In genomic region chr16:84111481-84111880, GRCh38 we compare ENCODE assay signal across 22 cellular contexts. TPM values are rescaled to one million over a fixed set of nuclear protein-coding genes. Genes with fewer than 3 reads are reported as not detected.
DNase-seq lines count a peak whose midpoint lies in the region; ATAC-seq lines count a peak whose summit lies in the region.
"Had no signal": no experiment of that assay in that cellular context is flagged by ENCODE, and none has a peak within 500 bp of the region (broad histone marks: within the 10 kb centered on the region; RNA-seq: fewer than 3 reads in every experiment).

No MANE protein-coding gene starts in this region.

- peaks cover 54% of the 10 kb centered on the region for H3K4me1 Mint-ChIP-seq in activated naive CD8-positive, alpha-beta T cell (ENCODE audit: low read depth)
- peaks cover 43% of the 10 kb centered on the region for H3K4me1 Mint-ChIP-seq in activated naive CD8-positive, alpha-beta T cell treated with anti-CD3 and anti-CD28 coated beads for 36 hours
- H3K4me1 Mint-ChIP-seq in IgD-negative memory B cell: peaks cover 14 to 35% (median 19%) of the 10 kb centered on the region in 3 donors
- peaks cover 11% of the 10 kb centered on the region for H3K4me1 Mint-ChIP-seq in activated T-helper 17 cell treated with anti-CD3 and anti-CD28 coated beads, Interleukin-2, amount 50 U/mL, for 72 hours
- peaks cover 48% of the 10 kb centered on the region for H3K4me1 Mint-ChIP-seq in stimulated activated memory B cell treated with anti-CD40 and anti-IgM and Interleukin-4, amounts not matched to agents 10 μg/mL and 1 μg/mL and 100 μg/mL, for 72 hours

- no peak for ATAC-seq in activated T-helper 17 cell treated with anti-CD3 and anti-CD28 coated beads, Interleukin-2, amount 50 U/mL, for 72 hours (replicated peaks)
- no peak for ATAC-seq in stimulated activated memory B cell treated with anti-CD40 and anti-IgM and Interleukin-4, amounts not matched to agents 10 μg/mL and 1 μg/mL and 100 μg/mL, for 72 hours
- ATAC-seq in HG03521 (IDR thresholded peaks at IDR 0.05; ENCODE audit: unreplicated experiment): no peak
- ATAC-seq: K562, Panc1 had no signal

- no peak overlapping the region for H3K4me3 Mint-ChIP-seq in activated naive CD8-positive, alpha-beta T cell
- no peak overlapping the region for H3K4me3 Mint-ChIP-seq in activated naive CD8-positive, alpha-beta T cell treated with anti-CD3 and anti-CD28 coated beads for 36 hours
- H3K4me3 Mint-ChIP-seq in IgD-negative memory B cell: peak overlapping the region in 3 of 4 donors; percentile 28 to 61 (median 41)
- peak overlapping the region; percentile 15 for H3K4me3 Mint-ChIP-seq in activated T-helper 17 cell treated with anti-CD3 and anti-CD28 coated beads, Interleukin-2, amount 50 U/mL, for 72 hours
- H3K4me3 Mint-ChIP-seq in stimulated activated memory B cell treated with anti-CD40 and anti-IgM and Interleukin-4, amounts not matched to agents 10 μg/mL and 1 μg/mL and 100 μg/mL, for 72 hours: no peak overlapping the region

- peak overlapping the region; percentile 77 for H3K27ac Mint-ChIP-seq in activated naive CD8-positive, alpha-beta T cell
- H3K27ac Mint-ChIP-seq in activated naive CD8-positive, alpha-beta T cell treated with anti-CD3 and anti-CD28 coated beads for 36 hours: no peak overlapping the region
- H3K27ac Mint-ChIP-seq in IgD-negative memory B cell: peak overlapping the region in 1 of 3 donors; percentile 32
- peak overlapping the region; percentile 69 for H3K27ac Mint-ChIP-seq in activated T-helper 17 cell treated with anti-CD3 and anti-CD28 coated beads, Interleukin-2, amount 50 U/mL, for 72 hours
- H3K27ac Mint-ChIP-seq in stimulated activated memory B cell treated with anti-CD40 and anti-IgM and Interleukin-4, amounts not matched to agents 10 μg/mL and 1 μg/mL and 100 μg/mL, for 72 hours: peak overlapping the region; percentile 37

- no peaks in the 10 kb centered on the region for H3K36me3 Mint-ChIP-seq in activated naive CD8-positive, alpha-beta T cell
- H3K36me3 Mint-ChIP-seq in activated naive CD8-positive, alpha-beta T cell treated with anti-CD3 and anti-CD28 coated beads for 36 hours: peaks cover 10% of the 10 kb centered on the region
- no peaks in the 10 kb centered on the region for H3K36me3 Mint-ChIP-seq in IgD-negative memory B cell
- H3K36me3 Mint-ChIP-seq in activated T-helper 17 cell treated with anti-CD3 and anti-CD28 coated beads, Interleukin-2, amount 50 U/mL, for 72 hours (ENCODE audit: low read depth): peaks cover 45% of the 10 kb centered on the region
- H3K36me3 Mint-ChIP-seq in stimulated activated memory B cell treated with anti-CD40 and anti-IgM and Interleukin-4, amounts not matched to agents 10 μg/mL and 1 μg/mL and 100 μg/mL, for 72 hours: peaks cover 18% of the 10 kb centered on the region

- H3K27me3 Mint-ChIP-seq in activated naive CD8-positive, alpha-beta T cell: no peaks in the 10 kb centered on the region
- no peaks in the 10 kb centered on the region for H3K27me3 Mint-ChIP-seq in activated naive CD8-positive, alpha-beta T cell treated with anti-CD3 and anti-CD28 coated beads for 36 hours
- no peaks in the 10 kb centered on the region for H3K27me3 Mint-ChIP-seq in IgD-negative memory B cell
- H3K27me3 Mint-ChIP-seq in activated T-helper 17 cell treated with anti-CD3 and anti-CD28 coated beads, Interleukin-2, amount 50 U/mL, for 72 hours: no peaks in the 10 kb centered on the region
- no peaks in the 10 kb centered on the region for H3K27me3 Mint-ChIP-seq in stimulated activated memory B cell treated with anti-CD40 and anti-IgM and Interleukin-4, amounts not matched to agents 10 μg/mL and 1 μg/mL and 100 μg/mL, for 72 hours
- H3K27me3 Mint-ChIP-seq: CD4-positive, CD25-positive, alpha-beta regulatory T cell had no signal

- no peak for DNase-seq in activated naive CD8-positive, alpha-beta T cell treated with anti-CD3 and anti-CD28 coated beads for 36 hours
- DNase-seq in amygdala (lab: John Stamatoyannopoulos, UW): no peak
- DNase-seq: Calu3; CD4-positive, CD25-positive, alpha-beta regulatory T cell; DMS79; NCI-H1105 treated with DMSO at 0.1 percent for 48 hours; NCI-H1930; NCI-H2171; NCI-H446 treated with DMSO at 0.1 percent for 48 hours; NCI-H748 treated with DMSO at 0.1 percent for 48 hours; Right ventricle myocardium superior had no signal

- H3K9me3 Mint-ChIP-seq in activated naive CD8-positive, alpha-beta T cell (ENCODE audit: low read depth): no peaks in the 10 kb centered on the region
- H3K9me3 Mint-ChIP-seq in activated naive CD8-positive, alpha-beta T cell treated with anti-CD3 and anti-CD28 coated beads for 36 hours: no peaks in the 10 kb centered on the region
- no peaks in the 10 kb centered on the region for H3K9me3 Mint-ChIP-seq in IgD-negative memory B cell
- no peaks in the 10 kb centered on the region for H3K9me3 Mint-ChIP-seq in activated T-helper 17 cell treated with anti-CD3 and anti-CD28 coated beads, Interleukin-2, amount 50 U/mL, for 72 hours
- H3K9me3 Mint-ChIP-seq in stimulated activated memory B cell treated with anti-CD40 and anti-IgM and Interleukin-4, amounts not matched to agents 10 μg/mL and 1 μg/mL and 100 μg/mL, for 72 hours: no peaks in the 10 kb centered on the region
- H3K9me3 Mint-ChIP-seq: CD4-positive, CD25-positive, alpha-beta regulatory T cell had no signal

RNA-seq across cellular contexts. Expression of gene MBTPS1, which starts 5.3 kb away (rescaled TPM):
- total RNA-seq in activated naive CD8-positive, alpha-beta T cell treated with anti-CD3 and anti-CD28 coated beads for 36 hours: 10 to 100 TPM; 29.6 to 30.2 TPM
- polyA plus RNA-seq in IgD-negative memory B cell: 52.2 TPM
- 10 to 100 TPM; 44.0 to 54.4 TPM for total RNA-seq in activated T-helper 17 cell treated with anti-CD3 and anti-CD28 coated beads, Interleukin-2, amount 50 U/mL, for 72 hours

RNA-seq across cellular contexts. Expression of gene HSDL1, which starts 33.5 kb away (rescaled TPM):
- total RNA-seq in activated naive CD8-positive, alpha-beta T cell treated with anti-CD3 and anti-CD28 coated beads for 36 hours: 10 to 100 TPM; 13.2 to 13.9 TPM
- 12.3 TPM for polyA plus RNA-seq in IgD-negative memory B cell
- total RNA-seq in activated T-helper 17 cell treated with anti-CD3 and anti-CD28 coated beads, Interleukin-2, amount 50 U/mL, for 72 hours: 10 to 100 TPM in 1 of 2 donors, 1 to 10 TPM in 1; 9.9 to 14.6 TPM

RNA-seq across cellular contexts. Expression of gene DNAAF1, which starts 33.6 kb away (rescaled TPM):
- total RNA-seq in activated naive CD8-positive, alpha-beta T cell treated with anti-CD3 and anti-CD28 coated beads for 36 hours: under 1 TPM in 1 of 2 experiments, not detected in 1; 0.33 TPM
- not detected for polyA plus RNA-seq in IgD-negative memory B cell
- under 1 TPM in 1 of 2 donors, not detected in 1; 0.21 TPM for total RNA-seq in activated T-helper 17 cell treated with anti-CD3 and anti-CD28 coated beads, Interleukin-2, amount 50 U/mL, for 72 hours
- total RNA-seq: A673, Calu3, G401, GM23248, K562, M059J, Right ventricle myocardium superior had no signal
- polyA plus RNA-seq: GM23248 had no signal

Comparison
In these comparisons a context has a peak if more than half of its experiments do, and no peak if none do; other contexts are left out.
1. H3K4me3 Mint-ChIP-seq: peak in IgD-negative memory B cell (3 of 4) and activated T-helper 17 cell treated with anti-CD3 and anti-CD28 coated beads, Interleukin-2, amount 50 U/mL, for 72 hours (single experiment); none in activated naive CD8-positive, alpha-beta T cell (single experiment), activated naive CD8-positive, alpha-beta T cell treated with anti-CD3 and anti-CD28 coated beads for 36 hours (single experiment) and stimulated activated memory B cell treated with anti-CD40 and anti-IgM and Interleukin-4, amounts not matched to agents 10 μg/mL and 1 μg/mL and 100 μg/mL, for 72 hours (single experiment).